13 cellular contexts compared by ENCODE assay signal in genomic region chr6:35722121-35722761, GRCh38. TPM values are rescaled to one million over a fixed set of nuclear protein-coding genes. Genes with fewer than 3 reads are reported as not detected.
A peak's percentile ranks its signal among the peaks of the same experiment; 100 is the strongest.
DNase-seq lines count a peak whose midpoint lies in the region; ATAC-seq and TF ChIP-seq lines count a peak whose summit lies in the region.
"Had no signal": no experiment of that assay in that cellular context is flagged by ENCODE, and none has a peak within 500 bp of the region (broad histone marks: within the 10 kb centered on the region; RNA-seq: fewer than 3 reads in every experiment).

No MANE protein-coding gene starts in this region.

- peak; percentile 35 for ATAC-seq in Right ventricle myocardium inferior
- peak in 3 of 4 donors; percentile 30 to 43 (median 33) for ATAC-seq in heart left ventricle

- H3K4me3 ChIP-seq in heart left ventricle (no peak overlapping the region), ovary (no peak overlapping the region)

- TF ChIP-seq POLR2A in heart left ventricle (IDR thresholded peaks at IDR 0.05) (no peak), ovary (IDR thresholded peaks at IDR 0.05) (no peak)

- H3K27ac Mint-ChIP-seq in Calu3 (ENCODE audit: unreplicated experiment): no peak overlapping the region

- H3K27ac ChIP-seq in heart left ventricle (peak overlapping the region in 11 of 12 donors; percentile 22 to 100 (median 60)), ovary (peak overlapping the region; percentile 30 to 69)

- H3K4me1 Mint-ChIP-seq in Calu3 (ENCODE audit: low read depth, unreplicated experiment): peaks cover 32% of the 10 kb centered on the region

- WGBS in heart left ventricle, 4 donors: 49 to 65% (median 55%) methylated on average over 9 to 10 of the region's 10 CpGs
- WGBS in ovary, 3 donors: 18 to 35% (median 21%) methylated on average over 10 of the region's 10 CpGs

- H3K27me3 Mint-ChIP-seq in Calu3 (ENCODE audit: unreplicated experiment): peaks cover 24% of the 10 kb centered on the region
- H3K27me3 Mint-ChIP-seq: central memory CD8-positive, alpha-beta T cell had no signal

- TF ChIP-seq EP300 in ovary (IDR thresholded peaks at IDR 0.05): no peak

- no TSS peak for BruUV-seq in Calu3 (replicated peaks; lab: Mats Ljungman, UMichigan)

- in situ Hi-C loops in G401 (cut with HindIII; ENCODE audit: low sequenced_read_pairs): no loop called here

- DNase-seq in Right ventricle myocardium inferior (ENCODE audit: missing footprints) (peak; percentile 84), cardiac septum (ENCODE audit: low spot score) (no peak), heart left ventricle (peak in 2 of 5 donors; percentile 65 to 87), ovary (peak; percentile 66 to 90 (median 84)), H4 (ENCODE audit: low spot score) (no peak), G401 (ENCODE audit: low spot score) (no peak), Calu3 (no peak)
- no peak for DNase-seq in activated effector memory CD4-positive, alpha-beta T cell treated with anti-CD3 and anti-CD28 coated beads, Interleukin-2, amount 50 U/mL, for 16 hours
- DNase-seq: NCI-H1092; NCI-H69; occipital lobe; stimulated activated CD4-positive, alpha-beta T cell treated with anti-CD3 and anti-CD28 coated beads, Interleukin-4, amount 100 ng/mL, for 4 hours had no signal

- no peaks in the 10 kb centered on the region for H3K9me3 ChIP-seq in heart left ventricle
- no peaks in the 10 kb centered on the region for H3K9me3 ChIP-seq in ovary

- intact Hi-C loops in Right ventricle myocardium inferior (cut with DNase I) (loop anchor here (1.0 kb wide), 1 partner anchor 31 kb away; no protein-coding TSS in a partner anchor), cardiac septum (cut with DNase I) (no loop called here), heart left ventricle (cut with DNase I) (loop anchor here in 1 of 10 donors (1.0 kb wide), 1 partner anchor 31 kb away; no protein-coding TSS in a partner anchor), ovary (cut with DNase I) (no loop called here), Calu3 (cut with micrococcal nuclease; ENCODE audit: unreplicated experiment) (no loop called here)

- H3K27me3 ChIP-seq in heart left ventricle: no peaks in the 10 kb centered on the region
- H3K27me3 ChIP-seq in ovary: no peaks in the 10 kb centered on the region

- peaks cover 6% of the 10 kb centered on the region for H3K36me3 Mint-ChIP-seq in Calu3 (ENCODE audit: insufficient read depth, unreplicated experiment)

- H3K4me1 ChIP-seq in heart left ventricle (peaks cover 35 to 99% (median 57%) of the 10 kb centered on the region in 12 donors), ovary (ENCODE audit: insufficient read depth) (peaks cover 44% of the 10 kb centered on the region)

- no peaks in the 10 kb centered on the region for H3K36me3 ChIP-seq in heart left ventricle
- H3K36me3 ChIP-seq in ovary: no peaks in the 10 kb centered on the region

- TF ChIP-seq CTCF in heart left ventricle (IDR thresholded peaks at IDR 0.05) (no peak), ovary (IDR thresholded peaks at IDR 0.05) (no peak), Calu3 (IDR thresholded peaks at IDR 0.05; ENCODE audit: unreplicated experiment) (no peak)

- CTCF ChIA-PET in Calu3 (lab: Charles Lee): no interaction called here

- no peak overlapping the region for H3K4me3 Mint-ChIP-seq in Calu3 (ENCODE audit: low read depth, unreplicated experiment)
- H3K4me3 Mint-ChIP-seq: central memory CD8-positive, alpha-beta T cell had no signal

- H3K9me3 Mint-ChIP-seq in Calu3 (ENCODE audit: low read depth, unreplicated experiment): no peaks in the 10 kb centered on the region
- H3K9me3 Mint-ChIP-seq: central memory CD8-positive, alpha-beta T cell had no signal

RNA-seq across cellular contexts. Expression of gene ARMC12, which starts 14.6 kb away (rescaled TPM):
- total RNA-seq in Right ventricle myocardium inferior (not detected), cardiac septum (0.22 TPM), heart left ventricle (under 1 TPM in 3 of 9 donors, not detected in 6; 0.19 to 0.72 (median 0.33) TPM), ovary (1 to 10 TPM in 4 of 7 donors, under 1 TPM in 3; 0.34 to 1.9 (median 1.0) TPM), Calu3 (2022) (not detected in 2 replicates)
- polyA plus RNA-seq in heart left ventricle (under 1 TPM; 0.19 to 0.27 TPM), ovary (1 to 10 TPM in 1 of 2 donors, under 1 TPM in 1; 0.97 to 1.3 TPM)
- 0.33 TPM in 1 of 2 replicates, not detected in the other for total RNA-seq in H4 (2014; rRNA removed; shearing (Covaris generic))
- total RNA-seq in G401 (2014; rRNA removed; shearing (Covaris generic)): 0.68 TPM in 1 of 2 replicates, not detected in the other

RNA-seq across cellular contexts. Expression of gene FKBP5, which starts 33.5 kb away (rescaled TPM):
- total RNA-seq in Right ventricle myocardium inferior: 101 TPM
- 29.7 TPM for total RNA-seq in cardiac septum
- 100 to 1,000 TPM in 5 of 9 donors, 10 to 100 TPM in 4; 19.7 to 175 (median 104) TPM for total RNA-seq in heart left ventricle
- 100 to 1,000 TPM in 1 of 2 donors, 10 to 100 TPM in 1; 36.4 to 351 TPM for polyA plus RNA-seq in heart left ventricle
- total RNA-seq in ovary: 100 to 1,000 TPM in 5 of 7 donors, 10 to 100 TPM in 2; 36.2 to 231 (median 142) TPM
- polyA plus RNA-seq in ovary: 100 to 1,000 TPM in 1 of 2 donors, 10 to 100 TPM in 1; 69.2 to 166 TPM
- 2.0 and 3.4 TPM in 2 replicates for total RNA-seq in H4 (2014; rRNA removed; shearing (Covaris generic))
- total RNA-seq in G401 (2014; rRNA removed; shearing (Covaris generic)): 29.4 and 33.5 TPM in 2 replicates
- total RNA-seq in Calu3 (2022): 14.3 and 15.1 TPM in 2 replicates

RNA-seq across cellular contexts. Expression of gene CLPSL2, which starts 54.2 kb away (rescaled TPM):
- total RNA-seq in Right ventricle myocardium inferior (not detected), cardiac septum (not detected), heart left ventricle (not detected), ovary (not detected), Calu3 (2022) (not detected in 2 replicates)
- polyA plus RNA-seq in heart left ventricle (not detected), ovary (not detected)
- 5.7 TPM in 1 of 2 replicates, not detected in the other for total RNA-seq in H4 (2014; rRNA removed; shearing (Covaris generic))
- total RNA-seq in G401 (2014; rRNA removed; shearing (Covaris generic)): not detected in 2 replicates
- total RNA-seq: occipital lobe had no signal

RNA-seq across cellular contexts. Expression of gene CLPSL1, which starts 58.6 kb away (rescaled TPM):
- not detected for total RNA-seq in Right ventricle myocardium inferior
- total RNA-seq in cardiac septum: not detected
- total RNA-seq in heart left ventricle: not detected
- polyA plus RNA-seq in heart left ventricle: not detected
- total RNA-seq in ovary: not detected
- not detected for polyA plus RNA-seq in ovary
- total RNA-seq in H4 (2014; rRNA removed; shearing (Covaris generic)): not detected in 2 replicates
- total RNA-seq in G401 (2014; rRNA removed; shearing (Covaris generic)): not detected in 2 replicates
- total RNA-seq in Calu3 (2022): not detected in 2 replicates
- total RNA-seq: occipital lobe had no signal

Comparison
In these comparisons a context has a peak if more than half of its experiments do, and no peak if none do; other contexts are left out.
1. DNase-seq: peak in Right ventricle myocardium inferior (single experiment) and ovary (5 of 5); none in cardiac septum (single experiment), H4 (single experiment), G401 (single experiment), activated effector memory CD4-positive, alpha-beta T cell treated with anti-CD3 and anti-CD28 coated beads, Interleukin-2, amount 50 U/mL, for 16 hours (single experiment) and Calu3 (single experiment).